ENCODE assay signal across 9 cellular contexts in genomic region chr5:98775962-98776687, GRCh38. TPM values are rescaled to one million over a fixed set of nuclear protein-coding genes. Genes with fewer than 3 reads are reported as not detected.
A peak's percentile ranks its signal among the peaks of the same experiment; 100 is the strongest.
DNase-seq lines count a peak whose midpoint lies in the region; ATAC-seq and TF ChIP-seq lines count a peak whose summit lies in the region.
"Had no signal": no experiment of that assay in that cellular context is flagged by ENCODE, and none has a peak within 500 bp of the region (broad histone marks: within the 10 kb centered on the region; RNA-seq: fewer than 3 reads in every experiment).

No MANE protein-coding gene starts in this region.

- ATAC-seq in HG03354 (IDR thresholded peaks at IDR 0.05; ENCODE audit: poor library complexity, severe bottlenecking, unreplicated experiment) = no peak

- TF ChIP-seq EP300 in esophagus muscularis mucosa (IDR thresholded peaks at IDR 0.05) = no peak

- no peak for TF ChIP-seq POLR2A in esophagus muscularis mucosa (IDR thresholded peaks at IDR 0.05; ENCODE audit: low read depth)
- TF ChIP-seq POLR2A in prostate gland (IDR thresholded peaks at IDR 0.05) = no peak

- WGBS in esophagus muscularis mucosa = 44% methylated on average over 7 of the region's 7 CpGs
- 36% methylated on average over 7 of the region's 7 CpGs for WGBS in prostate gland

- intact Hi-C loops in esophagus muscularis mucosa (cut with DNase I) = loop anchor here (10.0 kb wide), 1 partner anchor 149 kb away; the partner anchor contains the start of gene CHD1
- intact Hi-C loops in prostate gland (cut with DNase I) = loop anchor here (10.0 kb wide), 2 partner anchors 1271 to 1591 kb away; partner anchors contain the start of gene RIOK2

- DNase-seq in GM06990 (ENCODE audit: extremely low read depth, insufficient read length) (no peak), RWPE1 (ENCODE audit: low spot score) (no peak), esophagus muscularis mucosa (ENCODE audit: extremely low spot score) (no peak), prostate gland (ENCODE audit: low spot score) (no peak), cortex of kidney (lab: John Stamatoyannopoulos, UW) (no peak), NCI-H1436 (lab: John Stamatoyannopoulos, UW) (no peak)
- no peak for DNase-seq in stimulated activated CD8-positive, alpha-beta memory T cell treated with anti-CD3 and anti-CD28 coated beads, Interleukin-4, amount 100 ng/mL, for 48 hours
- DNase-seq: NCI-H1105 had no signal

- H3K4me3 ChIP-seq in GM06990 (replicated peaks; ENCODE audit: low read depth, low read length) = peak overlapping the region; percentile 81
- peak overlapping the region; percentile 81 to 94 (median 90) for H3K4me3 ChIP-seq in esophagus muscularis mucosa
- H3K4me3 ChIP-seq in prostate gland = peak overlapping the region; percentile 75 to 92

- peak overlapping the region; percentile 67 for H3K27ac ChIP-seq in RWPE1
- peak overlapping the region; percentile 93 to 94 (median 93) for H3K27ac ChIP-seq in esophagus muscularis mucosa (replicated peaks in 1 of 4)
- peak overlapping the region; percentile 93 to 94 for H3K27ac ChIP-seq in prostate gland

- no peaks in the 10 kb centered on the region for H3K36me3 ChIP-seq in GM06990 (ENCODE audit: control insufficient read depth, insufficient read depth, low read length)
- peaks cover 0 to 23% (median 7%) of the 10 kb centered on the region in 4 donors for H3K36me3 ChIP-seq in esophagus muscularis mucosa
- no peaks in the 10 kb centered on the region for H3K36me3 ChIP-seq in prostate gland

- H3K9me3 ChIP-seq in esophagus muscularis mucosa = no peaks in the 10 kb centered on the region
- H3K9me3 ChIP-seq in prostate gland = no peaks in the 10 kb centered on the region

- TF ChIP-seq CTCF in GM06990 (IDR thresholded peaks at IDR 0.05; ENCODE audit: insufficient read depth, low read length, poor library complexity, severe bottlenecking) (no peak), RWPE1 (conservative IDR thresholded peaks at IDR 0.05; ENCODE audit: low read depth) (no peak), esophagus muscularis mucosa (IDR thresholded peaks at IDR 0.05) (no peak), prostate gland (IDR thresholded peaks at IDR 0.05) (no peak)

- H3K4me1 ChIP-seq in esophagus muscularis mucosa = peaks cover 41 to 77% (median 63%) of the 10 kb centered on the region in 4 donors
- H3K4me1 ChIP-seq in prostate gland (replicated peaks) = peaks cover 8% of the 10 kb centered on the region

- POLR2A ChIA-PET in RWPE1 (lab: Yijun Ruan, JAX; ENCODE audit: low non-redundant PET) = no interaction called here

- CTCF ChIA-PET in RWPE1 (lab: Yijun Ruan, JAX) = no interaction called here

- H3K27me3 ChIP-seq in GM06990 (replicated peaks; ENCODE audit: control insufficient read depth, insufficient read depth, low read length) (no peaks in the 10 kb centered on the region), esophagus muscularis mucosa (no peaks in the 10 kb centered on the region), prostate gland (replicated peaks; ENCODE audit: insufficient read depth) (no peaks in the 10 kb centered on the region)

RNA-seq across cellular contexts. Expression of gene RGMB, which starts 2.7 kb away (rescaled TPM):
- total RNA-seq in esophagus muscularis mucosa (100 to 1,000 TPM; 145 to 198 (median 183) TPM), prostate gland (10 to 100 TPM; 56.5 to 62.2 TPM)
